Comparison of ENCODE assay signal across 11 cellular contexts in the genomic region with DNA sequence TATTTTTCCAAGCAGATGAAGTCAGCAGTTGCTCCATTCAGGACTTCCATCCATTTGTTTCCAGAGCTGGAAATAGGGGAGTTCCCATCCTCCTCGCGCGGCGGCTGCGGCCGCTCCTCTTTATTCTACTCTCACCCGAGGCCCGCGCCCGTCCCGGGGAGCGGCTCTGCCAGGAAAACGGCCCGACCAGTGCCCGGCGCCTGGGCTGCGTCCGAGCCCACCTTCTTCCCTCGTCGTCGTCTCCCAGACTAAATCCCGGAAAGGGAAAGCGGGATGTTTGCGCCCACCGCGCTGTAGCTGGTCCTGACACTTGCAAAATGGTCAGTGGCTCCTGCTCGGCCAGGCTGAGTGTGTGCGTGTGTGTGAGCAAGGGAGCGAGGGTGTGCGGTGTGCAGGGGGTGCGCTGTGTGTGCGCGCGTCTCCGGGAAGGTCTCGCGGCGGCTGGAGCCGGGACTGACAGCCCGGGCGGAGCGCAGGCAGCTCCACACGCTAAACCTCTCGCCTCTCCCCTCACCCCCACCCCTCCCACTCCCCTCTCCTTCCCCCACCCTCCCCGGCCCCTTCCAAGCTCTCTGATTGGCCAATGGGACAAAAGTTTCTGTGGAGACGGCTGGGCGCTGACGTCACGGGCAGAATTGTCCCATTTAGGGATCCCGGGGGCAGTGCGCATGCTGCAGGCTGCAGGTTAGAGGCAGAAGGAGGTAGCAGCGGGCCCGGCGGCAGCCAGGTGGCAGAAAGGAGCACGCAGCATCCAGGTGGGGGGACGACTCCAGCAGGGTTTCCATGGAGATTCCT. TPM values are rescaled to one million over a fixed set of nuclear protein-coding genes. Genes with fewer than 3 reads are reported as not detected.
DNase-seq lines count a peak whose midpoint lies in the region; ATAC-seq and TF ChIP-seq lines count a peak whose summit lies in the region.
"Had no signal": no experiment of that assay in that cellular context is flagged by ENCODE, and none has a peak within 500 bp of the region (broad histone marks: within the 10 kb centered on the region; RNA-seq: fewer than 3 reads in every experiment).

A gene with protein sequence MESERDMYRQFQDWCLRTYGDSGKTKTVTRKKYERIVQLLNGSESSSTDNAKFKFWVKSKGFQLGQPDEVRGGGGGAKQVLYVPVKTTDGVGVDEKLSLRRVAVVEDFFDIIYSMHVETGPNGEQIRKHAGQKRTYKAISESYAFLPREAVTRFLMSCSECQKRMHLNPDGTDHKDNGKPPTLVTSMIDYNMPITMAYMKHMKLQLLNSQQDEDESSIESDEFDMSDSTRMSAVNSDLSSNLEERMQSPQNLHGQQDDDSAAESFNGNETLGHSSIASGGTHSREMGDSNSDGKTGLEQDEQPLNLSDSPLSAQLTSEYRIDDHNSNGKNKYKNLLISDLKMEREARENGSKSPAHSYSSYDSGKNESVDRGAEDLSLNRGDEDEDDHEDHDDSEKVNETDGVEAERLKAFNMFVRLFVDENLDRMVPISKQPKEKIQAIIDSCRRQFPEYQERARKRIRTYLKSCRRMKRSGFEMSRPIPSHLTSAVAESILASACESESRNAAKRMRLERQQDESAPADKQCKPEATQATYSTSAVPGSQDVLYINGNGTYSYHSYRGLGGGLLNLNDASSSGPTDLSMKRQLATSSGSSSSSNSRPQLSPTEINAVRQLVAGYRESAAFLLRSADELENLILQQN (minus strand): TSS at position 491 of the 795 bp plus-strand sequence. CDS start 1,660 bp downstream, outside the sequence.

- H3K27ac Mint-ChIP-seq in glutamatergic neuron (ENCODE audit: unreplicated experiment) (peak within 1 kb of the TSS; percentile 59), T-cell (no peak within 1 kb of the TSS)
- H3K27ac Mint-ChIP-seq in effector memory CD8-positive, alpha-beta T cell = no peak within 1 kb of the TSS
- H3K27ac Mint-ChIP-seq: CD4-positive, CD25-positive, alpha-beta regulatory T cell; stimulated activated naive CD8-positive, alpha-beta T cell treated with anti-CD3 and anti-CD28 coated beads, Interleukin-15, Interleukin-2, amounts not matched to agents 100 ng/mL and 50 ng/mL, for 24 hours had no signal

- DNase-seq in A673 (ENCODE audit: low spot score) (peak; percentile 95), SJSA1 (ENCODE audit: low read depth in 1 of 2, low spot score in 2 of 2) (peak; percentile 5 to 43), glutamatergic neuron (peak; percentile 85), omental fat pad (ENCODE audit: low spot score) (no peak), T-cell (no peak)
- no peak for DNase-seq in effector memory CD8-positive, alpha-beta T cell
- DNase-seq: CD4-positive, CD25-positive, alpha-beta regulatory T cell had no signal

- H3K9me3 ChIP-seq in A673 (ENCODE audit: low read depth, low read length, poor library complexity, severe bottlenecking) (no peaks in the 10 kb centered on the region), HUES64 (ENCODE audit: insufficient read depth, low read depth, low read length) (no peaks in the 10 kb centered on the region), SJSA1 (replicated peaks) (no peaks in the 10 kb centered on the region)

- H3K27ac ChIP-seq in A673 (ENCODE audit: low read depth, low read length, poor library complexity, severe bottlenecking) = peak within 1 kb of the TSS; percentile 69
- no peak within 1 kb of the TSS for H3K27ac ChIP-seq in HUES64 (ENCODE audit: low read depth, low read length)
- H3K27ac ChIP-seq in SJSA1 = no peak within 1 kb of the TSS

- H3K4me3 Mint-ChIP-seq in glutamatergic neuron (ENCODE audit: unreplicated experiment) (peak within 1 kb of the TSS; percentile 90), T-cell (no peak within 1 kb of the TSS)
- H3K4me3 Mint-ChIP-seq in effector memory CD8-positive, alpha-beta T cell = no peak within 1 kb of the TSS
- H3K4me3 Mint-ChIP-seq: CD4-positive, CD25-positive, alpha-beta regulatory T cell; stimulated activated naive CD8-positive, alpha-beta T cell treated with anti-CD3 and anti-CD28 coated beads, Interleukin-15, Interleukin-2, amounts not matched to agents 100 ng/mL and 50 ng/mL, for 24 hours had no signal

- intact Hi-C loops in A673 (cut with micrococcal nuclease; ENCODE audit: unreplicated experiment) = loop anchor here (5.0 to 10.0 kb wide), 2 partner anchors 98 to 390 kb away; no protein-coding TSS in a partner anchor

- H3K36me3 ChIP-seq in A673 (ENCODE audit: insufficient read depth, low read length, poor library complexity, severe bottlenecking) (no peaks in the 10 kb centered on the region), HUES64 (ENCODE audit: insufficient read depth, low read length) (no peaks in the 10 kb centered on the region), SJSA1 (no peaks in the 10 kb centered on the region)

- H3K4me3 ChIP-seq in A673 (ENCODE audit: low read depth, low read length, poor library complexity, severe bottlenecking) (peak within 1 kb of the TSS; percentile 67), HUES64 (ENCODE audit: low read length) (peak within 1 kb of the TSS; percentile 71), SJSA1 (peak within 1 kb of the TSS; percentile 21)

- H3K9me3 Mint-ChIP-seq in glutamatergic neuron (ENCODE audit: unreplicated experiment) = peaks cover 3% of the 10 kb centered on the region
- H3K9me3 Mint-ChIP-seq in effector memory CD8-positive, alpha-beta T cell = peaks cover 0 to 7% of the 10 kb centered on the region in 2 donors
- peaks cover 0 to 8% (median 6%) of the 10 kb centered on the region in 3 donors for H3K9me3 Mint-ChIP-seq in T-cell
- H3K9me3 Mint-ChIP-seq: stimulated activated naive CD8-positive, alpha-beta T cell treated with anti-CD3 and anti-CD28 coated beads, Interleukin-15, Interleukin-2, amounts not matched to agents 100 ng/mL and 50 ng/mL, for 24 hours had no signal

- H3K36me3 Mint-ChIP-seq in glutamatergic neuron (ENCODE audit: unreplicated experiment) (no peaks in the 10 kb centered on the region), T-cell (no peaks in the 10 kb centered on the region)
- H3K36me3 Mint-ChIP-seq in effector memory CD8-positive, alpha-beta T cell (ENCODE audit: insufficient read depth) = no peaks in the 10 kb centered on the region
- H3K36me3 Mint-ChIP-seq: CD4-positive, CD25-positive, alpha-beta regulatory T cell had no signal

- peaks cover 8% of the 10 kb centered on the region for H3K4me1 Mint-ChIP-seq in glutamatergic neuron (ENCODE audit: low read depth, unreplicated experiment)
- H3K4me1 Mint-ChIP-seq in effector memory CD8-positive, alpha-beta T cell (ENCODE audit: low read depth in 2 of 2) = no peaks in the 10 kb centered on the region
- peaks cover 0 to 2% (median 0%) of the 10 kb centered on the region in 3 donors for H3K4me1 Mint-ChIP-seq in T-cell

- WGBS in HUES64 = under 1% methylated on average over 49 of the region's 56 CpGs

- H3K27me3 ChIP-seq in A673 (replicated peaks; ENCODE audit: insufficient read depth, low read depth, low read length, poor library complexity) = peaks cover 13% of the 10 kb centered on the region
- H3K27me3 ChIP-seq in HUES64 (ENCODE audit: insufficient read depth, low read length) = peaks cover 51% of the 10 kb centered on the region
- peaks cover 71% of the 10 kb centered on the region for H3K27me3 ChIP-seq in SJSA1 (replicated peaks)

- H3K9ac ChIP-seq in HUES64 (ENCODE audit: low read depth, low read length) = 0 out of 2 replicates have a peak within 1 kb of the TSS, but pooled peaks have one; percentile 15

- peak; percentile 41 for TF ChIP-seq CTCF in A673 (conservative IDR thresholded peaks at IDR 0.05; ENCODE audit: low read depth, low read length)
- no peak for TF ChIP-seq CTCF in glutamatergic neuron (IDR thresholded peaks at IDR 0.05; ENCODE audit: partially characterized antibody, unreplicated experiment)
- no peak for TF ChIP-seq CTCF in omental fat pad (IDR thresholded peaks at IDR 0.05)

- POLR2A ChIA-PET in A673 (lab: Charles Lee; ENCODE audit: low non-redundant PET) = no interaction called here
- POLR2A ChIA-PET in T-cell (lab: Charles Lee) = no interaction called here

- BruUV-seq in A673 (replicated peaks; lab: Mats Ljungman, UMichigan) = no TSS peak

- peak; percentile 53 for ATAC-seq in omental fat pad (ENCODE audit: low FRiP score)
- ATAC-seq in effector memory CD8-positive, alpha-beta T cell (replicated peaks) = no peak
- no peak for ATAC-seq in GM21528 (IDR thresholded peaks at IDR 0.05; ENCODE audit: low FRiP score, unreplicated experiment)
- no peak for ATAC-seq in T-cell (replicated peaks in 1 of 4)

- H3K27me3 Mint-ChIP-seq in glutamatergic neuron (ENCODE audit: unreplicated experiment) = peaks cover 8% of the 10 kb centered on the region
- H3K27me3 Mint-ChIP-seq in effector memory CD8-positive, alpha-beta T cell = peaks cover 0 to 20% of the 10 kb centered on the region in 2 donors
- peaks cover 23 to 30% of the 10 kb centered on the region in 2 donors for H3K27me3 Mint-ChIP-seq in T-cell

- peaks cover 4% of the 10 kb centered on the region for H3K4me1 ChIP-seq in A673 (ENCODE audit: insufficient read depth, low read length, poor library complexity, severe bottlenecking)
- peaks cover 5% of the 10 kb centered on the region for H3K4me1 ChIP-seq in HUES64 (ENCODE audit: insufficient read depth, low read length)
- peaks cover 11% of the 10 kb centered on the region for H3K4me1 ChIP-seq in SJSA1 (replicated peaks)

- CTCF ChIA-PET in A673 (lab: Charles Lee) (interaction anchor here (0.7 kb wide), 1 partner anchor 102 kb away, joined by 9 read pairs; no protein-coding TSS in a partner anchor), T-cell (lab: Charles Lee) (no interaction called here)

RNA-seq across cellular contexts. Expression of the gene that starts here (rescaled TPM):
- 34.4 and 36.7 TPM in 2 replicates for total RNA-seq in A673 (2021)
- 0.30 TPM for polyA plus RNA-seq in HUES64 (2013, experiment 1 of 2)
- 0.89 TPM for polyA plus RNA-seq in HUES64 (2013, experiment 2 of 2)
- total RNA-seq in SJSA1 (2014; rRNA removed; shearing (Covaris generic)) = not detected in 2 replicates
- total RNA-seq in glutamatergic neuron (ENCODE audit: unreplicated experiment) = 8.6 TPM
- total RNA-seq in omental fat pad = under 1 TPM in 1 of 4 donors, not detected in 3; 0.79 TPM
- total RNA-seq in T-cell = not detected
- total RNA-seq: activated CD8-positive, alpha-beta memory T cell treated with anti-CD3 and anti-CD28 coated beads for 36 hours; CD4-positive, CD25-positive, alpha-beta regulatory T cell had no signal
- polyA plus RNA-seq: CD4-positive, CD25-positive, alpha-beta regulatory T cell had no signal

Comparison
In these comparisons a context has a peak if more than half of its experiments do, and no peak if none do; other contexts are left out.
1. Peak in DNase-seq and H3K4me3 ChIP-seq in SJSA1; RNA of the gene not detected or under 1 TPM.
2. Peak in ATAC-seq in omental fat pad; RNA of the gene not detected or under 1 TPM.
3. DNase-seq: peak in A673 (single experiment) and glutamatergic neuron (single experiment); none in omental fat pad (single experiment), effector memory CD8-positive, alpha-beta T cell (0 of 3) and T-cell (0 of 34).
4. H3K4me3 ChIP-seq: peak in every context shown above with its lines; median percentile 71 in HUES64; 67 in A673; 21 in SJSA1.